In genomic region chr18:22168360-22168921, GRCh38 we compare ENCODE assay signal across 8 cellular contexts. TPM values are rescaled to one million over a fixed set of nuclear protein-coding genes. Genes with fewer than 3 reads are reported as not detected.
A peak's percentile ranks its signal among the peaks of the same experiment; 100 is the strongest.
DNase-seq lines count a peak whose midpoint lies in the region; ATAC-seq and TF ChIP-seq lines count a peak whose summit lies in the region.

No MANE protein-coding gene starts in this region.

- H2AFZ ChIP-seq in Karpas-422 (ENCODE audit: low read length): no peak overlapping the region

- H3K4me2 ChIP-seq in Karpas-422 (ENCODE audit: low read depth, low read length, poor library complexity, severe bottlenecking): no peak overlapping the region

- H3K27me3 ChIP-seq in gastroesophageal sphincter (peaks cover 96% of the 10 kb centered on the region), gastrocnemius medialis (peaks cover 89 to 94% (median 93%) of the 10 kb centered on the region in 3 donors), Karpas-422 (ENCODE audit: low read length) (no peaks in the 10 kb centered on the region)

- no peaks in the 10 kb centered on the region for H3K79me2 ChIP-seq in Karpas-422 (ENCODE audit: low read length)

- TF ChIP-seq POLR2A in gastroesophageal sphincter (IDR thresholded peaks at IDR 0.05): no peak
- no peak for TF ChIP-seq POLR2A in gastrocnemius medialis (IDR thresholded peaks at IDR 0.05)

- H3K9me3 Mint-ChIP-seq in T-helper 2 cell treated with Interferon-gamma antibody and Interleukin-4, amounts not matched to agents 5 μg/mL and 100 μg/mL, for 36 hours: no peaks in the 10 kb centered on the region

- no peak for TF ChIP-seq CTCF in gastroesophageal sphincter (IDR thresholded peaks at IDR 0.05)
- no peak for TF ChIP-seq CTCF in gastrocnemius medialis (IDR thresholded peaks at IDR 0.05 in 4 of 5, conservative IDR thresholded peaks at IDR 0.05 in 1 of 5)

- ATAC-seq in gastroesophageal sphincter: no peak
- no peak for ATAC-seq in gastrocnemius medialis
- no peak for ATAC-seq in HG03442 (IDR thresholded peaks at IDR 0.05; ENCODE audit: unreplicated experiment)

- no peaks in the 10 kb centered on the region for H3K9me3 ChIP-seq in gastroesophageal sphincter
- H3K9me3 ChIP-seq in gastrocnemius medialis: no peaks in the 10 kb centered on the region
- no peaks in the 10 kb centered on the region for H3K9me3 ChIP-seq in Karpas-422 (ENCODE audit: low read length)

- H3K4me1 ChIP-seq in gastroesophageal sphincter (peaks cover 0 to 73% (median 21%) of the 10 kb centered on the region in 3 donors), gastrocnemius medialis (peaks cover 5 to 23% of the 10 kb centered on the region in 2 donors), Karpas-422 (ENCODE audit: low read length) (no peaks in the 10 kb centered on the region)

- TF ChIP-seq EP300 in gastroesophageal sphincter (IDR thresholded peaks at IDR 0.05): no peak

- peaks cover 75% of the 10 kb centered on the region for H3K27me3 Mint-ChIP-seq in T-helper 2 cell treated with Interferon-gamma antibody and Interleukin-4, amounts not matched to agents 5 μg/mL and 100 μg/mL, for 36 hours (ENCODE audit: low read depth)

- peak overlapping the region; percentile 73 to 82 for H3K4me3 ChIP-seq in gastroesophageal sphincter
- peak overlapping the region; percentile 66 to 91 (median 70) for H3K4me3 ChIP-seq in gastrocnemius medialis
- no peak overlapping the region for H3K4me3 ChIP-seq in Karpas-422 (ENCODE audit: low read length)

- H3K36me3 ChIP-seq in gastroesophageal sphincter (no peaks in the 10 kb centered on the region), gastrocnemius medialis (no peaks in the 10 kb centered on the region), Karpas-422 (ENCODE audit: insufficient read depth, low read length) (no peaks in the 10 kb centered on the region)

- peak overlapping the region; percentile 7 for H3K27ac Mint-ChIP-seq in T-helper 2 cell treated with Interferon-gamma antibody and Interleukin-4, amounts not matched to agents 5 μg/mL and 100 μg/mL, for 36 hours

- H3K4me3 Mint-ChIP-seq in T-helper 2 cell treated with Interferon-gamma antibody and Interleukin-4, amounts not matched to agents 5 μg/mL and 100 μg/mL, for 36 hours: peak overlapping the region; percentile 57

- 7 to 10% methylated on average over 10 to 16 of the region's 36 CpGs for WGBS in gastroesophageal sphincter (ENCODE audit: low coverage in 1 of 2), 2 donors

- in situ Hi-C loops in gastrocnemius medialis (cut with MboI; ENCODE audit: low sequenced_read_pairs in 4 of 4): loop anchor here in 3 of 4 donors (25.0 kb wide), 4 partner anchors 94 to 394 kb away; no protein-coding TSS in a partner anchor

- intact Hi-C loops in gastrocnemius medialis (cut with DNase I; ENCODE audit: low total_unique reads): loop anchor here (2.0 kb wide), 1 partner anchor 394 kb away; no protein-coding TSS in a partner anchor

- H4K20me1 ChIP-seq in Karpas-422 (ENCODE audit: insufficient read depth, low read depth, low read length): no peaks in the 10 kb centered on the region

- DNase-seq in NCI-H2196 (lab: John Stamatoyannopoulos, UW; ENCODE audit: unreplicated experiment) (peak; percentile 35), NCI-H2196 treated with DMSO at 0.1 percent for 48 hours (lab: John Stamatoyannopoulos, UW; ENCODE audit: unreplicated experiment) (no peak), gastrocnemius medialis (no peak), NCI-H2107 (lab: John Stamatoyannopoulos, UW) (no peak), Karpas-422 (no peak)
- DNase-seq in T-helper 2 cell treated with Interferon-gamma antibody and Interleukin-4, amounts not matched to agents 5 μg/mL and 100 μg/mL, for 36 hours (ENCODE audit: low spot score): no peak

- H3K9ac ChIP-seq in Karpas-422 (ENCODE audit: low read length): no peak overlapping the region

- no peaks in the 10 kb centered on the region for H3K36me3 Mint-ChIP-seq in T-helper 2 cell treated with Interferon-gamma antibody and Interleukin-4, amounts not matched to agents 5 μg/mL and 100 μg/mL, for 36 hours (ENCODE audit: low read depth)

- H3K4me1 Mint-ChIP-seq in T-helper 2 cell treated with Interferon-gamma antibody and Interleukin-4, amounts not matched to agents 5 μg/mL and 100 μg/mL, for 36 hours (ENCODE audit: low read depth): peaks cover 17% of the 10 kb centered on the region

- H3K27ac ChIP-seq in gastroesophageal sphincter: peak overlapping the region in 2 of 4 donors; percentile 85 to 91
- no peak overlapping the region for H3K27ac ChIP-seq in gastrocnemius medialis
- H3K27ac ChIP-seq in Karpas-422 (ENCODE audit: low read length): no peak overlapping the region

- H3K9me2 ChIP-seq in Karpas-422 (replicated peaks; ENCODE audit: insufficient read depth, low read length): no peaks in the 10 kb centered on the region

RNA-seq across cellular contexts. Expression of gene GATA6, which starts 0.9 kb away (rescaled TPM):
- 10 to 100 TPM in 1 of 4 donors, 1 to 10 TPM in 3; 7.5 to 12.4 (median 9.5) TPM for total RNA-seq in gastroesophageal sphincter
- total RNA-seq in gastrocnemius medialis: 1 to 10 TPM in 1 of 4 donors, under 1 TPM in 3; 0.34 to 1.2 (median 0.86) TPM
- total RNA-seq in Karpas-422 (2014; rRNA removed; shearing (Covaris generic); ENCODE audit: low replicate concordance): not detected in 2 replicates
